In the genomic region with DNA sequence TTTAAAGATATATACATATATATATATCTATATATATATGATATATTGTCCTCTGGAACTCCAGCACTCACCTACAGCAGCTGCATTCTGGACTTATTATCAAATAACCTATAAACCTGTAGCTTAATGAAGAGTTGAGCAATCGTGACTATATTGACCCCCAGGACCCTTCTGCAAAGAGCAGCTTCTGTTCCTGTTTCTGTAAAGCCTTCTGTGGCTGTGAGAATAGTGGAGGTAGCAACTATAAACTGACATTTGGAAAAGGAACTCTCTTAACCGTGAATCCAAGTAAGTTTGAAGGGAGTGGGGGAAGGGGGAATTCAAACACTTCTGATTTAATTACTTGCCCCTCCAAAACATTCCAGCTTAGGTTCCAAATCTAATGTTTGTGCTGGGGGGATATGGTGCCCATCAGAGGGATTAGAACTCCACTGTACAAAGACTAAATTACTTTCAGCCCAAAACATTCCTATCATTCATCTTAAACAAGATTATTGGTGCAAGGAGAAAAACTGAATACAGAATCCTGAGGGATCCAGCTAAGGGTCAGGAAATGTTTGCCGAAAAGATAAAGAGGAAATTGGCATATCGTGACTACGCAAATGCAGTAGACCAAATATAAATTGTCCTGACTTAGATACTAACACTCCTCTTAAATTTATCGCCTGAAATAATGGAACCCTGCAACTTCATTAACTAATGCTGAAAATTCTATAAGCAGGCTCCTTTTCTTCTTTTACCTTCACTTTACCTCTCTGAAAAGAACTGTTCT, we compare ENCODE assay signal across 1 cellular context.
TF ChIP-seq lines count a peak whose summit lies in the region.

No MANE protein-coding gene starts in this region.

TF ChIP-seq in GM12878, 131 proteins besides CTCF, POLR2A, EP300 and RAD21 (continued from another document):
- TF ChIP-seq, protein P1, sequence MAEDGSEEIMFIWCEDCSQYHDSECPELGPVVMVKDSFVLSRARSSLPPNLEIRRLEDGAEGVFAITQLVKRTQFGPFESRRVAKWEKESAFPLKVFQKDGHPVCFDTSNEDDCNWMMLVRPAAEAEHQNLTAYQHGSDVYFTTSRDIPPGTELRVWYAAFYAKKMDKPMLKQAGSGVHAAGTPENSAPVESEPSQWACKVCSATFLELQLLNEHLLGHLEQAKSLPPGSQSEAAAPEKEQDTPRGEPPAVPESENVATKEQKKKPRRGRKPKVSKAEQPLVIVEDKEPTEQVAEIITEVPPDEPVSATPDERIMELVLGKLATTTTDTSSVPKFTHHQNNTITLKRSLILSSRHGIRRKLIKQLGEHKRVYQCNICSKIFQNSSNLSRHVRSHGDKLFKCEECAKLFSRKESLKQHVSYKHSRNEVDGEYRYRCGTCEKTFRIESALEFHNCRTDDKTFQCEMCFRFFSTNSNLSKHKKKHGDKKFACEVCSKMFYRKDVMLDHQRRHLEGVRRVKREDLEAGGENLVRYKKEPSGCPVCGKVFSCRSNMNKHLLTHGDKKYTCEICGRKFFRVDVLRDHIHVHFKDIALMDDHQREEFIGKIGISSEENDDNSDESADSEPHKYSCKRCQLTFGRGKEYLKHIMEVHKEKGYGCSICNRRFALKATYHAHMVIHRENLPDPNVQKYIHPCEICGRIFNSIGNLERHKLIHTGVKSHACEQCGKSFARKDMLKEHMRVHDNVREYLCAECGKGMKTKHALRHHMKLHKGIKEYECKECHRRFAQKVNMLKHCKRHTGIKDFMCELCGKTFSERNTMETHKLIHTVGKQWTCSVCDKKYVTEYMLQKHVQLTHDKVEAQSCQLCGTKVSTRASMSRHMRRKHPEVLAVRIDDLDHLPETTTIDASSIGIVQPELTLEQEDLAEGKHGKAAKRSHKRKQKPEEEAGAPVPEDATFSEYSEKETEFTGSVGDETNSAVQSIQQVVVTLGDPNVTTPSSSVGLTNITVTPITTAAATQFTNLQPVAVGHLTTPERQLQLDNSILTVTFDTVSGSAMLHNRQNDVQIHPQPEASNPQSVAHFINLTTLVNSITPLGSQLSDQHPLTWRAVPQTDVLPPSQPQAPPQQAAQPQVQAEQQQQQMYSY (CRISPR knock-in tag; IDR thresholded peaks at IDR 0.05) = no peak
- no peak for TF ChIP-seq SUPT20H (IDR thresholded peaks at IDR 0.05; ENCODE audit: borderline replicate concordance, control insufficient read depth, low read depth, low read length)
- no peak for TF ChIP-seq CHD4 (IDR thresholded peaks at IDR 0.05)
- TF ChIP-seq, protein P2, sequence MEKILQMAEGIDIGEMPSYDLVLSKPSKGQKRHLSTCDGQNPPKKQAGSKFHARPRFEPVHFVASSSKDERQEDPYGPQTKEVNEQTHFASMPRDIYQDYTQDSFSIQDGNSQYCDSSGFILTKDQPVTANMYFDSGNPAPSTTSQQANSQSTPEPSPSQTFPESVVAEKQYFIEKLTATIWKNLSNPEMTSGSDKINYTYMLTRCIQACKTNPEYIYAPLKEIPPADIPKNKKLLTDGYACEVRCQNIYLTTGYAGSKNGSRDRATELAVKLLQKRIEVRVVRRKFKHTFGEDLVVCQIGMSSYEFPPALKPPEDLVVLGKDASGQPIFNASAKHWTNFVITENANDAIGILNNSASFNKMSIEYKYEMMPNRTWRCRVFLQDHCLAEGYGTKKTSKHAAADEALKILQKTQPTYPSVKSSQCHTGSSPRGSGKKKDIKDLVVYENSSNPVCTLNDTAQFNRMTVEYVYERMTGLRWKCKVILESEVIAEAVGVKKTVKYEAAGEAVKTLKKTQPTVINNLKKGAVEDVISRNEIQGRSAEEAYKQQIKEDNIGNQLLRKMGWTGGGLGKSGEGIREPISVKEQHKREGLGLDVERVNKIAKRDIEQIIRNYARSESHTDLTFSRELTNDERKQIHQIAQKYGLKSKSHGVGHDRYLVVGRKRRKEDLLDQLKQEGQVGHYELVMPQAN (conservative IDR thresholded peaks at IDR 0.05) = no peak
- no peak for TF ChIP-seq BCL11A (IDR thresholded peaks at IDR 0.05; ENCODE audit: low read depth, low read length)
- TF ChIP-seq SP1 (IDR thresholded peaks at IDR 0.05; ENCODE audit: low read depth, low read length) = no peak
- TF ChIP-seq ZNF274 (IDR thresholded peaks at IDR 0.05; ENCODE audit: insufficient read depth, insufficient read length) = no peak
- no peak for TF ChIP-seq HDGF (IDR thresholded peaks at IDR 0.05)
- TF ChIP-seq SIX5 (IDR thresholded peaks at IDR 0.05; ENCODE audit: low read depth, low read length, severe bottlenecking) = no peak
- TF ChIP-seq SREBF1 (IDR thresholded peaks at IDR 0.05; ENCODE audit: low read length) = no peak
- no peak for TF ChIP-seq MEF2A (IDR thresholded peaks at IDR 0.05; ENCODE audit: insufficient read depth, low read depth, low read length)
- no peak for TF ChIP-seq RBBP5 (conservative IDR thresholded peaks at IDR 0.05)
- TF ChIP-seq, protein P3, sequence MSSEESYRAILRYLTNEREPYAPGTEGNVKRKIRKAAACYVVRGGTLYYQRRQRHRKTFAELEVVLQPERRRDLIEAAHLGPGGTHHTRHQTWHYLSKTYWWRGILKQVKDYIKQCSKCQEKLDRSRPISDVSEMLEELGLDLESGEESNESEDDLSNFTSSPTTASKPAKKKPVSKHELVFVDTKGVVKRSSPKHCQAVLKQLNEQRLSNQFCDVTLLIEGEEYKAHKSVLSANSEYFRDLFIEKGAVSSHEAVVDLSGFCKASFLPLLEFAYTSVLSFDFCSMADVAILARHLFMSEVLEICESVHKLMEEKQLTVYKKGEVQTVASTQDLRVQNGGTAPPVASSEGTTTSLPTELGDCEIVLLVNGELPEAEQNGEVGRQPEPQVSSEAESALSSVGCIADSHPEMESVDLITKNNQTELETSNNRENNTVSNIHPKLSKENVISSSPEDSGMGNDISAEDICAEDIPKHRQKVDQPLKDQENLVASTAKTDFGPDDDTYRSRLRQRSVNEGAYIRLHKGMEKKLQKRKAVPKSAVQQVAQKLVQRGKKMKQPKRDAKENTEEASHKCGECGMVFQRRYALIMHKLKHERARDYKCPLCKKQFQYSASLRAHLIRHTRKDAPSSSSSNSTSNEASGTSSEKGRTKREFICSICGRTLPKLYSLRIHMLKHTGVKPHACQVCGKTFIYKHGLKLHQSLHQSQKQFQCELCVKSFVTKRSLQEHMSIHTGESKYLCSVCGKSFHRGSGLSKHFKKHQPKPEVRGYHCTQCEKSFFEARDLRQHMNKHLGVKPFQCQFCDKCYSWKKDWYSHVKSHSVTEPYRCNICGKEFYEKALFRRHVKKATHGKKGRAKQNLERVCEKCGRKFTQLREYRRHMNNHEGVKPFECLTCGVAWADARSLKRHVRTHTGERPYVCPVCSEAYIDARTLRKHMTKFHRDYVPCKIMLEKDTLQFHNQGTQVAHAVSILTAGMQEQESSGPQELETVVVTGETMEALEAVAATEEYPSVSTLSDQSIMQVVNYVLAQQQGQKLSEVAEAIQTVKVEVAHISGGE (CRISPR knock-in tag; IDR thresholded peaks at IDR 0.05) = no peak
- no peak for TF ChIP-seq TCF7 (IDR thresholded peaks at IDR 0.05; ENCODE audit: borderline replicate concordance)
- no peak for TF ChIP-seq TARDBP (IDR thresholded peaks at IDR 0.05; ENCODE audit: borderline replicate concordance)
- no peak; the same call in none of the 2 replicates for TF ChIP-seq IKZF1 (conservative IDR thresholded peaks at IDR 0.05)
